Comparison of ENCODE assay signal across 16 cellular contexts in genomic region chr2:144645055-144645778, GRCh38.
A peak's percentile ranks its signal among the peaks of the same experiment; 100 is the strongest.
DNase-seq lines count a peak whose midpoint lies in the region; ATAC-seq and TF ChIP-seq lines count a peak whose summit lies in the region.
"Had no signal": no experiment of that assay in that cellular context is flagged by ENCODE, and none has a peak within 500 bp of the region (broad histone marks: within the 10 kb centered on the region; RNA-seq: fewer than 3 reads in every experiment).

No MANE protein-coding gene starts in this region.

- H2AK5ac ChIP-seq in H9 (ENCODE audit: insufficient read length, low read length): no peak overlapping the region

- peaks cover 5% of the 10 kb centered on the region; the same call in 1 of the 2 replicates for H3K4me1 ChIP-seq in H9 (ENCODE audit: insufficient read depth, low read length)
- H3K4me1 ChIP-seq: BE2C had no signal

- H3K9me3 Mint-ChIP-seq in H9: no peaks in the 10 kb centered on the region; a peak in 1 of 5 replicates

- peaks cover 35 to 37% of the 10 kb centered on the region in 2 experiments for H3K4me1 Mint-ChIP-seq in H9

- H3K27me3 Mint-ChIP-seq in H9 (ENCODE audit: low read depth): no peaks in the 10 kb centered on the region

- H2BK12ac ChIP-seq in H9 (ENCODE audit: insufficient read length, low read depth, low read length): no peak overlapping the region

- H3K79me1 ChIP-seq in H9 (ENCODE audit: insufficient read depth, low read depth, low read length, poor library complexity, severe bottlenecking): no peaks in the 10 kb centered on the region

- H3K14ac ChIP-seq in H9 (ENCODE audit: insufficient read depth, low read length): no peak overlapping the region

- H2AFZ ChIP-seq in H9 (ENCODE audit: low read length): no peak overlapping the region

- no peaks in the 10 kb centered on the region for H3K79me2 ChIP-seq in H9 (ENCODE audit: insufficient read depth, low read length)

- H3K27ac ChIP-seq in H9 (ENCODE audit: insufficient read length, low read depth, low read length): no peak overlapping the region

- H4K8ac ChIP-seq in H9 (replicated peaks; ENCODE audit: insufficient read length, low read depth, low read length): no peak overlapping the region

- H4K91ac ChIP-seq in H9 (ENCODE audit: insufficient read length, low read depth, low read length): no peak overlapping the region

- DNase-seq in AG10803 (ENCODE audit: low read depth) (peak; percentile 69), HCEC 1CT (peak; percentile 24), RPMI7951 (ENCODE audit: low read depth) (peak; percentile 85), fibroblast of peridontal ligament (ENCODE audit: extremely low read depth) (peak; percentile 49), H9 (no peak)
- DNase-seq: activated CD8-positive, alpha-beta memory T cell treated with anti-CD3 and anti-CD28 coated beads, Interleukin-2, amount 50 U/mL, for 48 hours; BE2C; H7; NCI-H146; NCI-H526; retina; stimulated activated CD4-positive, alpha-beta T cell treated with anti-CD3 and anti-CD28 coated beads, Interleukin-4, amount 100 ng/mL, for 4 hours; stimulated activated naive CD4-positive, alpha-beta T cell had no signal

- H3K23me2 ChIP-seq in H9 (ENCODE audit: insufficient read length, low read depth, low read length, poor library complexity, severe bottlenecking): peaks cover 2% of the 10 kb centered on the region

- TF ChIP-seq CTCF in AG10803 (conservative IDR thresholded peaks at IDR 0.05; ENCODE audit: low read length) (no peak), H9 (conservative IDR thresholded peaks at IDR 0.05) (no peak)

- no peak overlapping the region for H3K18ac ChIP-seq in H9 (ENCODE audit: insufficient read length, low read depth, low read length)

- H3K27ac Mint-ChIP-seq in H9: no peak overlapping the region

- no peak overlapping the region for H4K5ac ChIP-seq in H9 (ENCODE audit: insufficient read length, low read depth, low read length)

- H3K27me3 ChIP-seq in H9 (ENCODE audit: insufficient read depth, low read length): no peaks in the 10 kb centered on the region
- H3K27me3 ChIP-seq: BE2C had no signal

- H3K36me3 Mint-ChIP-seq in H9 (ENCODE audit: insufficient read depth in 1 of 3, low read depth in 3 of 3): no peaks in the 10 kb centered on the region

- no peak overlapping the region for H3K4ac ChIP-seq in H9 (ENCODE audit: low read depth, low read length)

- H3K23ac ChIP-seq in H9 (ENCODE audit: insufficient read length, low read depth, low read length): no peak overlapping the region

- no peak overlapping the region for H3T11ph ChIP-seq in H9 (ENCODE audit: low read length)

- no peak overlapping the region for H2BK15ac ChIP-seq in H9 (ENCODE audit: low read depth, low read length)

- H2BK20ac ChIP-seq in H9 (ENCODE audit: low read depth, low read length, poor library complexity, severe bottlenecking): no peak overlapping the region

- no peak overlapping the region for H2BK5ac ChIP-seq in H9 (ENCODE audit: insufficient read length, low read length)

- H2BK120ac ChIP-seq in H9 (ENCODE audit: low read depth, low read length, poor library complexity, severe bottlenecking): no peak overlapping the region

- ATAC-seq in GM19455 (IDR thresholded peaks at IDR 0.05; ENCODE audit: unreplicated experiment) (no peak), GM21360 (IDR thresholded peaks at IDR 0.05; ENCODE audit: unreplicated experiment) (no peak), GM19035 (IDR thresholded peaks at IDR 0.05; ENCODE audit: unreplicated experiment) (no peak)

- H3K9me3 ChIP-seq in H9 (ENCODE audit: control insufficient read depth, low read depth, low read length): no peaks in the 10 kb centered on the region
- H3K9me3 ChIP-seq: BE2C had no signal

- no peak overlapping the region for H3K4me2 ChIP-seq in H9 (ENCODE audit: insufficient read depth, insufficient read length, low read length)

- no peak overlapping the region for H3K9ac ChIP-seq in H9 (ENCODE audit: extremely low read depth, insufficient read length, low read length)

- H3K56ac ChIP-seq in H9 (ENCODE audit: insufficient read length, low read depth, low read length): no peak overlapping the region

- no peak overlapping the region for H3K4me3 ChIP-seq in AG10803 (ENCODE audit: low read length)

- no peaks in the 10 kb centered on the region for H4K20me1 ChIP-seq in H9 (ENCODE audit: control insufficient read depth, insufficient read depth, insufficient read length)

- WGBS in H9 (ENCODE audit: extremely low coverage, insufficient read length, low lambda C conversion rate): no CpG with 5 or more reads among the region's 3 CpGs

- H3K4me3 Mint-ChIP-seq in H9: no peak overlapping the region
